Comparison of ENCODE assay signal across 8 cellular contexts in the genomic region with DNA sequence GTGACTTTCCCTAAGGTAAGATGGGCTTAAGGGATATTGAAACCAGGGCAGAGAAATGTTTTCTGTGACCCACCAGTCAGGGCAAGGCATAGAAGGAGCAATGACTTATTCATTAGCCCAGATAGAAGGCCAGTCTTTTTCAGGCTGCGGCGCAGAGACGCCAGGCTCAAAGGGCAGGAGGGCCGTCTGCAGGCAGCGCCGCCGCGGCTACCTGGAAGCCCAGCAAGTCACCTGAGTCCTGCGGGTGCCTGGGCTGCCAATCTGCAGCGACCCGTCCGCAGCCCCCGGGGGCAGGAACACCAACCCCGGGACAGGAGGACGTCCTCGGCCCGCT. TPM values are rescaled to one million over a fixed set of nuclear protein-coding genes. Genes with fewer than 3 reads are reported as not detected.
DNase-seq lines count a peak whose midpoint lies in the region; ATAC-seq and TF ChIP-seq lines count a peak whose summit lies in the region.
"Had no signal": no experiment of that assay in that cellular context is flagged by ENCODE, and none has a peak within 500 bp of the region (broad histone marks: within the 10 kb centered on the region; RNA-seq: fewer than 3 reads in every experiment).

No MANE protein-coding gene starts in this region.

- no peaks in the 10 kb centered on the region for H3K36me3 Mint-ChIP-seq in activated naive CD8-positive, alpha-beta T cell treated with anti-CD3 and anti-CD28 coated beads, Interleukin-2, amount 10 ng/mL, durations not matched to agents 7 days and 5 days

- H3K27me3 ChIP-seq in kidney epithelial cell (ENCODE audit: control insufficient read depth, insufficient read depth, low read length): peaks cover 21% of the 10 kb centered on the region

- peak overlapping the region; percentile 44 for H3K4me3 ChIP-seq in kidney epithelial cell (ENCODE audit: low read depth, low read length)

- ATAC-seq in HG02981 (IDR thresholded peaks at IDR 0.05; ENCODE audit: unreplicated experiment) (peak; percentile 19), HG02623 (IDR thresholded peaks at IDR 0.05; ENCODE audit: unreplicated experiment) (no peak), GM18498 (IDR thresholded peaks at IDR 0.05; ENCODE audit: unreplicated experiment) (no peak)
- no peak for ATAC-seq in activated naive CD8-positive, alpha-beta T cell treated with anti-CD3 and anti-CD28 coated beads, Interleukin-2, amount 10 ng/mL, durations not matched to agents 7 days and 5 days (ENCODE audit: low read depth)
- ATAC-seq in stimulated activated naive CD8-positive, alpha-beta T cell treated with anti-CD3 and anti-CD28 coated beads, Interleukin-15, amount 100 ng/mL, for 72 hours: peak; percentile 9

- H3K36me3 ChIP-seq in kidney epithelial cell (ENCODE audit: control insufficient read depth, insufficient read depth, low read length): no peaks in the 10 kb centered on the region

- H3K27me3 Mint-ChIP-seq in activated naive CD8-positive, alpha-beta T cell treated with anti-CD3 and anti-CD28 coated beads, Interleukin-2, amount 10 ng/mL, durations not matched to agents 7 days and 5 days: peaks cover 30% of the 10 kb centered on the region
- peaks cover 43% of the 10 kb centered on the region for H3K27me3 Mint-ChIP-seq in stimulated activated naive CD8-positive, alpha-beta T cell treated with anti-CD3 and anti-CD28 coated beads, Interleukin-15, amount 100 ng/mL, for 72 hours

- POLR2A ChIA-PET in activated naive CD8-positive, alpha-beta T cell treated with anti-CD3 and anti-CD28 coated beads, Interleukin-2, amount 10 ng/mL, durations not matched to agents 7 days and 5 days (lab: Charles Lee): no interaction called here

- H3K27ac Mint-ChIP-seq in activated naive CD8-positive, alpha-beta T cell treated with anti-CD3 and anti-CD28 coated beads, Interleukin-2, amount 10 ng/mL, durations not matched to agents 7 days and 5 days: no peak overlapping the region
- no peak overlapping the region for H3K27ac Mint-ChIP-seq in stimulated activated naive CD8-positive, alpha-beta T cell treated with anti-CD3 and anti-CD28 coated beads, Interleukin-15, amount 100 ng/mL, for 72 hours

- no peak for DNase-seq in activated naive CD8-positive, alpha-beta T cell treated with anti-CD3 and anti-CD28 coated beads, Interleukin-2, amount 10 ng/mL, durations not matched to agents 7 days and 5 days
- DNase-seq in kidney epithelial cell (ENCODE audit: low read depth): no peak
- no peak for DNase-seq in stimulated activated naive CD8-positive, alpha-beta T cell treated with anti-CD3 and anti-CD28 coated beads, Interleukin-15, amount 100 ng/mL, for 72 hours
- DNase-seq in germinal center (ENCODE audit: low spot score): no peak

- H3K9me3 Mint-ChIP-seq in activated naive CD8-positive, alpha-beta T cell treated with anti-CD3 and anti-CD28 coated beads, Interleukin-2, amount 10 ng/mL, durations not matched to agents 7 days and 5 days: no peaks in the 10 kb centered on the region
- H3K9me3 Mint-ChIP-seq in stimulated activated naive CD8-positive, alpha-beta T cell treated with anti-CD3 and anti-CD28 coated beads, Interleukin-15, amount 100 ng/mL, for 72 hours: peaks cover 4 to 13% of the 10 kb centered on the region in 2 donors

- H3K4me3 Mint-ChIP-seq in activated naive CD8-positive, alpha-beta T cell treated with anti-CD3 and anti-CD28 coated beads, Interleukin-2, amount 10 ng/mL, durations not matched to agents 7 days and 5 days: peak overlapping the region; percentile 10
- H3K4me3 Mint-ChIP-seq in stimulated activated naive CD8-positive, alpha-beta T cell treated with anti-CD3 and anti-CD28 coated beads, Interleukin-15, amount 100 ng/mL, for 72 hours: peak overlapping the region; percentile 29 to 37

- TF ChIP-seq CTCF in kidney epithelial cell (IDR thresholded peaks at IDR 0.05; ENCODE audit: insufficient read depth, low read length, poor library complexity, severe bottlenecking): no peak

- peaks cover 2% of the 10 kb centered on the region for H3K4me1 Mint-ChIP-seq in activated naive CD8-positive, alpha-beta T cell treated with anti-CD3 and anti-CD28 coated beads, Interleukin-2, amount 10 ng/mL, durations not matched to agents 7 days and 5 days
- H3K4me1 Mint-ChIP-seq in stimulated activated naive CD8-positive, alpha-beta T cell treated with anti-CD3 and anti-CD28 coated beads, Interleukin-15, amount 100 ng/mL, for 72 hours: peaks cover 6% of the 10 kb centered on the region

RNA-seq across cellular contexts. Expression of a gene that starts 0.3 kb away (rescaled TPM):
- total RNA-seq in activated naive CD8-positive, alpha-beta T cell treated with anti-CD3 and anti-CD28 coated beads, Interleukin-2, amount 10 ng/mL, durations not matched to agents 7 days and 5 days: not detected
- 3.5 TPM in 2 replicates for total RNA-seq in kidney epithelial cell
- total RNA-seq: glomerular endothelial cell had no signal

Comparison
In these comparisons a context has a peak if more than half of its experiments do, and no peak if none do; other contexts are left out.
1. ATAC-seq: peak in HG02981 (single experiment) and stimulated activated naive CD8-positive, alpha-beta T cell treated with anti-CD3 and anti-CD28 coated beads, Interleukin-15, amount 100 ng/mL, for 72 hours (single experiment); none in activated naive CD8-positive, alpha-beta T cell treated with anti-CD3 and anti-CD28 coated beads, Interleukin-2, amount 10 ng/mL, durations not matched to agents 7 days and 5 days (single experiment), HG02623 (single experiment) and GM18498 (single experiment).